In the genomic region with DNA sequence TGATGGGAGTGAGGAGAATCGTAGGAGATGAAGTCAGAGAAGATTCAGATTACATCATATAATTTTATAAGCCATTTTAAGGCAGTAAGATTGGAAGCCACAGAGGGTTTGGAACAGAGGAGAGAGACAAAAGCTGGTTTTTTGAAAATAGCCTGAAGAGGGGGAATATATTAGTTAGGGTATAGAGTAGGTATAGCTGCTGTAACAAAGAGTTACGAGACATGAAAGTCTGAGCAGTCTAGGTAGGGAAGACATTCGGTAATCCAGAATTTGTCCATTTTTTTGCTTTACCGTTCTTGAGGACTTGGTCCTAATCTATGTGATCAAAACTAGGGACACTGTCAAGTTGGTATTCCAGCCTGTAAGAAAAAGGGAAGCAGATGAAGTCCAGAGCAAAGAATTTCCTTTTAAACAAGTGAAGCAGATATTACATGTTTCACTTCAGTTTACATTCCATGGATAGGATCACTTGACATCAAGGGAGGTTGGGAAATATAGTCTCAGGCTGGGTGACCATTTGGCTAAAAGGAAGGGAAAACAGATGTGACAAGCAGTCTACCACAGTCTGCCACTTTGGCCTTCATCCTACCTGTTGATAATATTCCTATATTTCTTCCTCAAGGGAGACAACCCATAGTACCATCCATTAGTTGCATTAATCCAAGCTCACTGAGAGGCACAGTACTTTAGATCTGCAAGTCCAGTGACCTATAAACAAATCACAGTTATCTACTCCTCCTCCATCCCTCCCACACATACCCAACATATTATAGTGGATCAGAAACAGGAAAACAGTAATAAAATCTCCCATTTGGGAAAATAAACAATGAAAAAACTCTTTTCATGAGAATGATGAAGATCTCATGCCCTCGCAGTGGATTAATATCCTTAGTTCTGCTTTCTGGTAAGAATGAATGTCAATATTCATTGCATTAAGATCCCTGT, we compare ENCODE assay signal across 23 cellular contexts.
"Had no signal": no experiment of that assay in that cellular context is flagged by ENCODE, and none has a peak within 500 bp of the region (broad histone marks: within the 10 kb centered on the region; RNA-seq: fewer than 3 reads in every experiment).

No MANE protein-coding gene starts in this region.

- ATAC-seq: esophagus mucosa, heart right ventricle, left lobe of liver, lower lobe of right lung, T-helper 17 cell, upper lobe of right lung had no signal

- H3K4me2 ChIP-seq: neural progenitor cell had no signal

- H2AFZ ChIP-seq: neural progenitor cell had no signal

- H3K36me3 ChIP-seq: prostate gland, thyroid gland had no signal

- DNase-seq: activated CD4-positive, alpha-beta T cell treated with anti-CD3 and anti-CD28 coated beads for 4 hours; activated CD4-positive, alpha-beta T cell treated with anti-CD3 and anti-CD28 coated beads, Interleukin-2, amount 50 U/mL, for 48 hours; activated CD4-positive, CD25-positive, alpha-beta regulatory T cell; activated CD8-positive, alpha-beta memory T cell treated with anti-CD3 and anti-CD28 coated beads, Interleukin-2, amount 50 U/mL, for 48 hours; activated effector memory CD4-positive, alpha-beta T cell treated with anti-CD3 and anti-CD28 coated beads, Interleukin-2, amount 50 U/mL, for 16 hours; activated naive CD4-positive, alpha-beta T cell treated with anti-CD3 and anti-CD28 coated beads, Interleukin-2, amount 10 ng/mL, durations not matched to agents 7 days and 5 days; activated T-cell treated with anti-CD3 and anti-CD28 coated beads, Interleukin-2, amount 50 U/mL, for 48 hours; effector CD4-positive, alpha-beta T cell; foreskin fibroblast; heart right ventricle; lower lobe of right lung; naive B cell; stimulated activated CD4-positive, alpha-beta T cell treated with anti-CD3 and anti-CD28 coated beads, Interleukin-12 subunit alpha, Interleukin-12 subunit beta, amount 100 ng/mL, for 4 hours; substantia nigra; SW 1271; T-helper 17 cell; thyroid gland; upper lobe of right lung had no signal

- H3K9me3 ChIP-seq: heart right ventricle, lower lobe of right lung, prostate gland, thyroid gland, upper lobe of right lung had no signal

- H3K27ac ChIP-seq: cardiac muscle cell, heart right ventricle, lower lobe of right lung, neural progenitor cell, prostate gland, thyroid gland, upper lobe of right lung had no signal

- H3K27me3 ChIP-seq: cardiac muscle cell, heart right ventricle, neural progenitor cell, thyroid gland, upper lobe of right lung had no signal

- H3K4me1 ChIP-seq: lower lobe of right lung, prostate gland, thyroid gland, upper lobe of right lung had no signal

- H3K4me3 ChIP-seq: cardiac muscle cell, heart right ventricle, lower lobe of right lung, neural progenitor cell, prostate gland, thyroid gland, upper lobe of right lung had no signal
